19 cellular contexts compared by ENCODE assay signal in the genomic region with DNA sequence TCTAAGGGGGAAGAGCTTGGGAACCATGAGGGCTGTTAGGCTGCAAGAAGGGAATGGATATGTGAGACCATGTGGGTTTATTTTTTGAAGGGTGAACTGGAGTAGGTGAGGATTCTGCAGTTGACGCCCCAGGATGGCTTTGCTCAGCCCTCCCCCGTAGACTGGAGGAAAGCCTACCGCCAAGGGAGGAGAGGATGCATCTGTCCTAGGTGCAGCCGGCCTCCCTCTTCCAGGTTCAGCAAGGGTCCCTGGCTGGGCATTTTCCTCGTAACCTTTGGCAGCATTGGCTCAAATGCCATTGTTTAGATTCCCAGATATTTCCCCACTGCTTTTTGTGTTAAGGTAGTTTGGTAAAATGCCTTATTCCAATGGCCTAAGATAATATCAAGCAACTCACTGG. TPM values are rescaled to one million over a fixed set of nuclear protein-coding genes. Genes with fewer than 3 reads are reported as not detected.
DNase-seq lines count a peak whose midpoint lies in the region; ATAC-seq and TF ChIP-seq lines count a peak whose summit lies in the region.
"Had no signal": no experiment of that assay in that cellular context is flagged by ENCODE, and none has a peak within 500 bp of the region (broad histone marks: within the 10 kb centered on the region; RNA-seq: fewer than 3 reads in every experiment).

No MANE protein-coding gene starts in this region.

- TF ChIP-seq POLR2A in spleen (IDR thresholded peaks at IDR 0.05), result no peak
- TF ChIP-seq POLR2A in upper lobe of left lung (IDR thresholded peaks at IDR 0.05), result no peak

- no peak for TF ChIP-seq EP300 in upper lobe of left lung (IDR thresholded peaks at IDR 0.05)

- H3K27ac Mint-ChIP-seq in neural progenitor cell, result no peak overlapping the region
- H3K27ac Mint-ChIP-seq: HFFc6 had no signal

- no peaks in the 10 kb centered on the region for H3K9me3 Mint-ChIP-seq in neural progenitor cell
- H3K9me3 Mint-ChIP-seq: CD4-positive, alpha-beta memory T cell had no signal

- no peak overlapping the region for H3K9ac ChIP-seq in neural progenitor cell
- H3K9ac ChIP-seq: BLaER1 had no signal

- WGBS in heart right ventricle, 2 donors, result 63 to 76% methylated on average over 5 of the region's 5 CpGs
- 72 to 89% (median 79%) methylated on average over 5 of the region's 5 CpGs for WGBS in spleen, 5 donors
- 86 to 87% methylated on average over 5 of the region's 5 CpGs for WGBS in upper lobe of left lung, 2 donors

- H3K9me3 ChIP-seq in heart right ventricle, result no peaks in the 10 kb centered on the region
- H3K9me3 ChIP-seq in neural progenitor cell (ENCODE audit: low read depth), result no peaks in the 10 kb centered on the region
- no peaks in the 10 kb centered on the region for H3K9me3 ChIP-seq in spleen
- H3K9me3 ChIP-seq in upper lobe of left lung, result no peaks in the 10 kb centered on the region
- H3K9me3 ChIP-seq: BLaER1 had no signal

- peaks cover 21% of the 10 kb centered on the region for H3K4me1 Mint-ChIP-seq in neural progenitor cell

- H3K36me3 ChIP-seq in heart right ventricle (peaks cover 0 to 45% (median 0%) of the 10 kb centered on the region in 9 donors), neural progenitor cell (no peaks in the 10 kb centered on the region), spleen (peaks cover 0 to 52% (median 30%) of the 10 kb centered on the region in 6 donors), upper lobe of left lung (peaks cover 2 to 36% (median 14%) of the 10 kb centered on the region in 4 donors)

- TF ChIP-seq CTCF in heart right ventricle (IDR thresholded peaks at IDR 0.05), result no peak
- no peak for TF ChIP-seq CTCF in neural progenitor cell (IDR thresholded peaks at IDR 0.05)
- no peak for TF ChIP-seq CTCF in spleen (IDR thresholded peaks at IDR 0.05 in 8 of 11, conservative IDR thresholded peaks at IDR 0.05 in 3 of 11)
- no peak for TF ChIP-seq CTCF in upper lobe of left lung (IDR thresholded peaks at IDR 0.05)

- no peaks in the 10 kb centered on the region for H4K20me1 ChIP-seq in neural progenitor cell (ENCODE audit: low read depth)
- H4K20me1 ChIP-seq: BLaER1 had no signal

- peaks cover 10 to 53% (median 32%) of the 10 kb centered on the region in 9 donors for H3K4me1 ChIP-seq in heart right ventricle
- peaks cover 21% of the 10 kb centered on the region for H3K4me1 ChIP-seq in neural progenitor cell
- H3K4me1 ChIP-seq in spleen, result peaks cover 0 to 49% (median 24%) of the 10 kb centered on the region in 6 donors
- H3K4me1 ChIP-seq in upper lobe of left lung, result peaks cover 7 to 22% (median 11%) of the 10 kb centered on the region in 4 donors

- no peaks in the 10 kb centered on the region for H3K27me3 ChIP-seq in heart right ventricle
- no peaks in the 10 kb centered on the region for H3K27me3 ChIP-seq in neural progenitor cell
- peaks cover 0 to 5% (median 0%) of the 10 kb centered on the region in 7 donors for H3K27me3 ChIP-seq in spleen (replicated peaks in 1 of 7)
- no peaks in the 10 kb centered on the region for H3K27me3 ChIP-seq in upper lobe of left lung
- H3K27me3 ChIP-seq: BLaER1 had no signal

- DNase-seq in Right ventricle myocardium inferior (ENCODE audit: missing footprints) (peak; percentile 46), heart right ventricle (no peak), dermis blood vessel endothelial cell (peak; percentile 26), neural progenitor cell (ENCODE audit: low spot score) (no peak), spleen (no peak), upper lobe of left lung (no peak), SW480 (ENCODE audit: low spot score) (no peak)
- DNase-seq: 8988T, DMS79 treated with DMSO at 0.1 percent for 48 hours, GF-D8, GOT3, HFFc6 had no signal

- no peaks in the 10 kb centered on the region for H3K36me3 Mint-ChIP-seq in neural progenitor cell

- intact Hi-C loops in Right ventricle myocardium inferior (cut with DNase I), result no loop called here
- intact Hi-C loops in heart right ventricle (cut with DNase I), result no loop called here
- intact Hi-C loops in spleen (cut with DNase I; ENCODE audit: low total_unique reads), result no loop called here

- H3K4me2 ChIP-seq in neural progenitor cell, result peak overlapping the region; percentile 2
- H3K4me2 ChIP-seq: BLaER1 had no signal

- H3K27me3 Mint-ChIP-seq in neural progenitor cell (ENCODE audit: insufficient read depth, low read depth), result peaks cover 4% of the 10 kb centered on the region
- H3K27me3 Mint-ChIP-seq: CD4-positive, alpha-beta memory T cell had no signal

- H2AFZ ChIP-seq in neural progenitor cell (replicated peaks), result no peak overlapping the region

- no peak for ATAC-seq in Right ventricle myocardium inferior
- ATAC-seq in heart right ventricle, result no peak
- ATAC-seq in GM18870 (IDR thresholded peaks at IDR 0.05; ENCODE audit: unreplicated experiment), result no peak
- no peak for ATAC-seq in upper lobe of left lung (ENCODE audit: low FRiP score in 2 of 2)

- no peak overlapping the region for H3K4me3 Mint-ChIP-seq in neural progenitor cell
- H3K4me3 Mint-ChIP-seq: CD14-positive monocyte; CD4-positive, alpha-beta memory T cell; HFFc6 had no signal

- no peaks in the 10 kb centered on the region for H3F3A ChIP-seq in neural progenitor cell (ENCODE audit: low read depth)

- H3K4me3 ChIP-seq in heart right ventricle (no peak overlapping the region), neural progenitor cell (no peak overlapping the region), spleen (no peak overlapping the region), upper lobe of left lung (no peak overlapping the region)
- H3K4me3 ChIP-seq: BLaER1 had no signal

- H3K79me2 ChIP-seq in neural progenitor cell (ENCODE audit: low read depth), result no peaks in the 10 kb centered on the region

- peak overlapping the region in 5 of 10 donors; percentile 29 to 64 (median 50) for H3K27ac ChIP-seq in heart right ventricle
- no peak overlapping the region for H3K27ac ChIP-seq in neural progenitor cell
- peak overlapping the region in 5 of 8 donors; percentile 9 to 84 (median 59) for H3K27ac ChIP-seq in spleen
- H3K27ac ChIP-seq in upper lobe of left lung, result peak overlapping the region in 1 of 4 donors; percentile 4
- H3K27ac ChIP-seq: BLaER1 had no signal

RNA-seq across cellular contexts. Expression of a gene that starts 16.6 kb away (rescaled TPM):
- total RNA-seq in Right ventricle myocardium inferior (3.4 TPM), heart right ventricle (1 to 10 TPM in 8 of 10 donors, under 1 TPM in 2; 0.90 to 5.1 (median 2.4) TPM), dermis blood vessel endothelial cell (81.9 and 257 TPM in 2 replicates), neural progenitor cell (ENCODE audit: low replicate concordance) (0.12 TPM in 1 of 2 replicates, not detected in the other), spleen (100 to 1,000 TPM in 2 of 7 donors, 10 to 100 TPM in 5; 38.1 to 123 (median 72.9) TPM), upper lobe of left lung (10 to 100 TPM in 5 of 6 donors, 1 to 10 TPM in 1; 5.9 to 21.5 (median 18.2) TPM)
- polyA plus RNA-seq in heart right ventricle (1 to 10 TPM; 4.9 to 7.9 TPM), spleen (10 to 100 TPM; 28.9 to 77.8 (median 48.3) TPM)
- total RNA-seq: A673; CD4-positive, alpha-beta memory T cell; HFFc6 had no signal
- polyA plus RNA-seq: AG04450; CD14-positive monocyte; CD4-positive, alpha-beta memory T cell had no signal

RNA-seq across cellular contexts. Expression of a gene that starts 52.1 kb away (rescaled TPM):
- not detected for total RNA-seq in Right ventricle myocardium inferior
- total RNA-seq in heart right ventricle, result not detected
- not detected for polyA plus RNA-seq in heart right ventricle
- not detected in 2 replicates for total RNA-seq in dermis blood vessel endothelial cell
- total RNA-seq in neural progenitor cell (ENCODE audit: low replicate concordance), result not detected in 2 replicates
- total RNA-seq in spleen, result not detected
- under 1 TPM in 1 of 3 donors, not detected in 2; 0.14 TPM for polyA plus RNA-seq in spleen
- not detected for total RNA-seq in upper lobe of left lung
- total RNA-seq: A673; CD4-positive, alpha-beta memory T cell; H7; HFFc6 had no signal
- polyA plus RNA-seq: AG04450; CD14-positive monocyte; CD4-positive, alpha-beta memory T cell had no signal

Comparison
In these comparisons a context has a peak if more than half of its experiments do, and no peak if none do; other contexts are left out.
1. DNase-seq: peak in Right ventricle myocardium inferior (single experiment) and dermis blood vessel endothelial cell (single experiment); none in heart right ventricle (0 of 2), neural progenitor cell (single experiment), spleen (single experiment), upper lobe of left lung (0 of 2) and SW480 (single experiment).